Comparison of ENCODE assay signal across 14 cellular contexts in the genomic region with DNA sequence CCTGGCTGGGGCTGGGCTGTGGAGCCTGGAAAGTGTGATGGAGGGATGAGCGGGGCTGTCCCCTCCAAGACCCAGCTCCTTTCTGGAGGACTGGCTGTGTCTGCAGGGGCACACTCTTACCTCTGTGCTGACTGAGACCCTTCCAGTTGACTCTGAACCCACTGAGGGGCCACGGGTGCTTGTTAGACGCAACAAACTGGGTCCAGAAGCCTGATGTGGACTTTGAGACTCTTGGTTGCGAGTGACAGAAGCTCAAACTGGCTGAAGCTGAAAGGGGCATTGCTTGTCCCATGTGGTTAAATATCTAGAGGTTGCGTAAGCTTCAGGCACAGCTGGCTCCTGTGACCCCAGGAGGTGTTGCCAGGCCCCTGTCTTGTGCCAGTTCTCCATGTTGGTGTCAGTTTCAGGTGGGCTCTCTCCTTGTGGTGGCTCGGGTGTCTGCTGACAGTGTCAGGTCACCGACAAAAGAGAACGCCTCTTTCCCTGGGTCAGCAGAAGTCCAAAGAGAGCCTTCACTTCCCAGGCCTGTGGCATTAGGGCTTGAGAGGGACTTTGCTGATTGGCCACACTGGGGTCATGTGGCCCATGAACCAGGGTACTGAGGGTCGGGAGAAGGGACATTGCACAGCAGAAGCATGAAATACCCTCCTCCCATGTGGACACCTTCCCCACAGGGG. TPM values are rescaled to one million over a fixed set of nuclear protein-coding genes. Genes with fewer than 3 reads are reported as not detected.
DNase-seq lines count a peak whose midpoint lies in the region; ATAC-seq and TF ChIP-seq lines count a peak whose summit lies in the region.
"Had no signal": no experiment of that assay in that cellular context is flagged by ENCODE, and none has a peak within 500 bp of the region (broad histone marks: within the 10 kb centered on the region; RNA-seq: fewer than 3 reads in every experiment).

No MANE protein-coding gene starts in this region.

- no peaks in the 10 kb centered on the region for H3K27me3 ChIP-seq in lower lobe of right lung (ENCODE audit: low read depth)
- H3K27me3 ChIP-seq: SJCRH30 had no signal

- no peaks in the 10 kb centered on the region for H3K9me3 Mint-ChIP-seq in IgD-negative memory B cell
- H3K9me3 Mint-ChIP-seq in activated CD4-positive, alpha-beta memory T cell treated with anti-CD3 and anti-CD28 coated beads, Interleukin-2, amount 10 ng/mL, durations not matched to agents 7 days and 5 days = peaks cover 3% of the 10 kb centered on the region

- H3K9me3 ChIP-seq in lower lobe of right lung = peaks cover 3% of the 10 kb centered on the region
- H3K9me3 ChIP-seq: SJCRH30 had no signal

- H3K36me3 Mint-ChIP-seq in IgD-negative memory B cell = peaks cover 17% of the 10 kb centered on the region
- H3K36me3 Mint-ChIP-seq in activated CD4-positive, alpha-beta memory T cell treated with anti-CD3 and anti-CD28 coated beads, Interleukin-2, amount 10 ng/mL, durations not matched to agents 7 days and 5 days (ENCODE audit: low read depth) = peaks cover 73% of the 10 kb centered on the region

- no peak overlapping the region for H3K4me3 ChIP-seq in lower lobe of right lung
- H3K4me3 ChIP-seq: SJCRH30 had no signal

- H3K4me1 ChIP-seq in lower lobe of right lung = peaks cover 66% of the 10 kb centered on the region
- H3K4me1 ChIP-seq: SJCRH30 had no signal

- peak; percentile 39 to 68 for DNase-seq in AML-193 (lab: John Stamatoyannopoulos, UW)
- DNase-seq in activated CD4-positive, alpha-beta memory T cell treated with anti-CD3 and anti-CD28 coated beads, Interleukin-2, amount 10 ng/mL, durations not matched to agents 7 days and 5 days = no peak
- DNase-seq in lower lobe of right lung = no peak
- no peak for DNase-seq in DMS114 treated with DMSO at 0.1 percent for 48 hours (lab: John Stamatoyannopoulos, UW; ENCODE audit: unreplicated experiment)
- no peak for DNase-seq in HEK293T (ENCODE audit: extremely low spot score)
- DNase-seq in NCI-H774 (lab: John Stamatoyannopoulos, UW) = no peak
- DNase-seq: activated CD4-positive, alpha-beta T cell treated with anti-CD3 and anti-CD28 coated beads for 1 hour; activated effector memory CD4-positive, alpha-beta T cell treated with Interleukin-2 at 50 U/mL for 16 hours; GDM1; NCI-H1092; nephron progenitor cell; SJCRH30 had no signal

- POLR2A ChIA-PET in activated CD4-positive, alpha-beta memory T cell treated with anti-CD3 and anti-CD28 coated beads, Interleukin-2, amount 10 ng/mL, durations not matched to agents 7 days and 5 days (lab: Charles Lee) = interaction anchor here (1.3 to 28.6 kb wide), 7 partner anchors 9 to 31 kb away, joined by 3 to 686 read pairs (median 4); partner anchors contain the start of gene ADCY7
- POLR2A ChIA-PET in HEK293T (lab: Yijun Ruan, JAX) = no interaction called here

- peaks cover 5% of the 10 kb centered on the region for H3K36me3 ChIP-seq in lower lobe of right lung

- peak overlapping the region; percentile 61 for H3K27ac ChIP-seq in lower lobe of right lung
- H3K27ac ChIP-seq: SJCRH30 had no signal

- no peak for TF ChIP-seq CTCF in lower lobe of right lung (IDR thresholded peaks at IDR 0.05)

- ATAC-seq in lower lobe of right lung (no peak), esophagus mucosa (no peak)

- peak overlapping the region in 3 of 4 donors; percentile 83 to 92 (median 83) for H3K4me3 Mint-ChIP-seq in IgD-negative memory B cell
- no peak overlapping the region for H3K4me3 Mint-ChIP-seq in activated CD4-positive, alpha-beta memory T cell treated with anti-CD3 and anti-CD28 coated beads, Interleukin-2, amount 10 ng/mL, durations not matched to agents 7 days and 5 days
- H3K4me3 Mint-ChIP-seq: nephron progenitor cell had no signal

- peak overlapping the region; percentile 5 to 98 (median 91) for H3K27ac Mint-ChIP-seq in IgD-negative memory B cell
- peak overlapping the region; percentile 21 for H3K27ac Mint-ChIP-seq in activated CD4-positive, alpha-beta memory T cell treated with anti-CD3 and anti-CD28 coated beads, Interleukin-2, amount 10 ng/mL, durations not matched to agents 7 days and 5 days
- H3K27ac Mint-ChIP-seq: nephron progenitor cell had no signal

- H3K27me3 Mint-ChIP-seq in IgD-negative memory B cell = no peaks in the 10 kb centered on the region
- no peaks in the 10 kb centered on the region for H3K27me3 Mint-ChIP-seq in activated CD4-positive, alpha-beta memory T cell treated with anti-CD3 and anti-CD28 coated beads, Interleukin-2, amount 10 ng/mL, durations not matched to agents 7 days and 5 days

- intact Hi-C loops in lower lobe of right lung (cut with DNase I) = no loop called here

- CTCF ChIA-PET in activated CD4-positive, alpha-beta memory T cell treated with anti-CD3 and anti-CD28 coated beads, Interleukin-2, amount 10 ng/mL, durations not matched to agents 7 days and 5 days (lab: Charles Lee) = interaction anchor here (1.2 to 2.4 kb wide), 4 partner anchors 8 to 17 kb away, joined by 3 to 7 read pairs (median 6); partner anchors contain the start of gene ADCY7
- CTCF ChIA-PET in HEK293T (lab: Yijun Ruan, JAX) = no interaction called here

- H3K4me1 Mint-ChIP-seq in IgD-negative memory B cell = peaks cover 47 to 60% (median 54%) of the 10 kb centered on the region in 3 donors
- H3K4me1 Mint-ChIP-seq in activated CD4-positive, alpha-beta memory T cell treated with anti-CD3 and anti-CD28 coated beads, Interleukin-2, amount 10 ng/mL, durations not matched to agents 7 days and 5 days = peaks cover 80% of the 10 kb centered on the region

TF ChIP-seq in HEK293T, 16 proteins besides CTCF, POLR2A, EP300 and RAD21:
- TF ChIP-seq HDGF (IDR thresholded peaks at IDR 0.05; ENCODE audit: borderline replicate concordance) (no peak), FOXA1 (IDR thresholded peaks at IDR 0.05) (no peak), L3MBTL2 (conservative IDR thresholded peaks at IDR 0.05) (no peak), TARDBP (IDR thresholded peaks at IDR 0.05) (no peak), FOXK2 (IDR thresholded peaks at IDR 0.05) (no peak), SUZ12 (IDR thresholded peaks at IDR 0.05) (no peak), CTBP1 (IDR thresholded peaks at IDR 0.05; ENCODE audit: borderline replicate concordance) (no peak), NFRKB (IDR thresholded peaks at IDR 0.05) (no peak), FOXM1 (IDR thresholded peaks at IDR 0.05; ENCODE audit: borderline replicate concordance) (no peak), ELF4 (IDR thresholded peaks at IDR 0.05) (no peak), ARNT (IDR thresholded peaks at IDR 0.05) (no peak), LEF1 (IDR thresholded peaks at IDR 0.05; ENCODE audit: borderline replicate concordance) (no peak), BHLHE40 (IDR thresholded peaks at IDR 0.05; ENCODE audit: borderline replicate concordance) (no peak), ZNF384 (IDR thresholded peaks at IDR 0.05) (no peak)
- TF ChIP-seq, protein P1, sequence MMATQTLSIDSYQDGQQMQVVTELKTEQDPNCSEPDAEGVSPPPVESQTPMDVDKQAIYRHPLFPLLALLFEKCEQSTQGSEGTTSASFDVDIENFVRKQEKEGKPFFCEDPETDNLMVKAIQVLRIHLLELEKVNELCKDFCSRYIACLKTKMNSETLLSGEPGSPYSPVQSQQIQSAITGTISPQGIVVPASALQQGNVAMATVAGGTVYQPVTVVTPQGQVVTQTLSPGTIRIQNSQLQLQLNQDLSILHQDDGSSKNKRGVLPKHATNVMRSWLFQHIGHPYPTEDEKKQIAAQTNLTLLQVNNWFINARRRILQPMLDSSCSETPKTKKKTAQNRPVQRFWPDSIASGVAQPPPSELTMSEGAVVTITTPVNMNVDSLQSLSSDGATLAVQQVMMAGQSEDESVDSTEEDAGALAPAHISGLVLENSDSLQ (IDR thresholded peaks at IDR 0.05) = no peak
TF ChIP-seq in HEK293T: peak in this region for 0.

RNA-seq across cellular contexts. Expression of gene ADCY7, which starts 16.7 kb away (rescaled TPM):
- 40.6 TPM for polyA plus RNA-seq in IgD-negative memory B cell
- total RNA-seq in activated CD4-positive, alpha-beta memory T cell treated with anti-CD3 and anti-CD28 coated beads, Interleukin-2, amount 10 ng/mL, durations not matched to agents 7 days and 5 days = 100 to 1,000 TPM; 266 to 270 TPM
- 115 TPM for total RNA-seq in lower lobe of right lung
- 26.8 TPM for total RNA-seq in esophagus mucosa

Comparison
In these comparisons a context has a peak if more than half of its experiments do, and no peak if none do; other contexts are left out.
1. DNase-seq: peak in AML-193 (2 of 2); none in activated CD4-positive, alpha-beta memory T cell treated with anti-CD3 and anti-CD28 coated beads, Interleukin-2, amount 10 ng/mL, durations not matched to agents 7 days and 5 days (single experiment), lower lobe of right lung (single experiment), DMS114 treated with DMSO at 0.1 percent for 48 hours (single experiment), HEK293T (single experiment) and NCI-H774 (single experiment).